ENCODE assay signal across 1 cellular context in the genomic region with DNA sequence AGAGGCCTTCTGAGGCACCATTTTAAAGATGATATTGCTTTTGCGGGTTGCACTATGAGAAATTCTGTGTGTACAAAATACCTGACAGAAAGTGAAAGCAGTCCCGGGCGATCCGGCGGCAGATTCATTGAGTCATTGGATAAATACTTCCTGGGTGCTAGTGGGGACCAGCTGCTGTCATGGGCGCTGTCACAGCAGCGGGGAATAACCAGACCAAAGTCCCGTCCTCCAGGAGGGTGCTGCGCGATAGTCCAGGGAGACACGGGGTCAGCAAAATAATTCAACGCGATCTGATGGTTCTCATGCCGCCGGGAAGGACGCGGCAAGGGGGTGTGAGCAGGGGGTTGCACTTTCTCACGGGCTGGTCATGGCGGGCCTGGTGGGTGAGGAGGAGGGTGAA.
TF ChIP-seq lines count a peak whose summit lies in the region.

No MANE protein-coding gene starts in this region.

TF ChIP-seq in HepG2, 621 proteins besides CTCF, POLR2A, EP300 and RAD21 (continued from another document and continues in another):
- no peak for TF ChIP-seq ZNF142 (CRISPR knock-in tag; IDR thresholded peaks at IDR 0.05)
- TF ChIP-seq SMC3 (IDR thresholded peaks at IDR 0.05; ENCODE audit: low read length) = no peak
- no peak for TF ChIP-seq TBX3 (IDR thresholded peaks at IDR 0.05; ENCODE audit: borderline replicate concordance)
- TF ChIP-seq ZNF883 (CRISPR knock-in tag; IDR thresholded peaks at IDR 0.05; ENCODE audit: not compliant biosample characterization) = peak; percentile 22
- no peak for TF ChIP-seq JUNB (CRISPR knock-in tag; IDR thresholded peaks at IDR 0.05; ENCODE audit: borderline replicate concordance)
- no peak for TF ChIP-seq ZNF572 (CRISPR knock-in tag; IDR thresholded peaks at IDR 0.05)
- no peak for TF ChIP-seq ZSCAN31 (CRISPR knock-in tag; IDR thresholded peaks at IDR 0.05; ENCODE audit: low read depth)
- 0 out of 2 replicates have a peak, but pooled peaks have one; percentile 35 for TF ChIP-seq ZNF414 (CRISPR knock-in tag; IDR thresholded peaks at IDR 0.05)
- no peak for TF ChIP-seq TEAD2 (CRISPR knock-in tag; IDR thresholded peaks at IDR 0.05)
- no peak; the same call in 1 of the 2 replicates for TF ChIP-seq NCOR1 (IDR thresholded peaks at IDR 0.05; ENCODE audit: borderline replicate concordance, low read length)
- TF ChIP-seq, protein P1, sequence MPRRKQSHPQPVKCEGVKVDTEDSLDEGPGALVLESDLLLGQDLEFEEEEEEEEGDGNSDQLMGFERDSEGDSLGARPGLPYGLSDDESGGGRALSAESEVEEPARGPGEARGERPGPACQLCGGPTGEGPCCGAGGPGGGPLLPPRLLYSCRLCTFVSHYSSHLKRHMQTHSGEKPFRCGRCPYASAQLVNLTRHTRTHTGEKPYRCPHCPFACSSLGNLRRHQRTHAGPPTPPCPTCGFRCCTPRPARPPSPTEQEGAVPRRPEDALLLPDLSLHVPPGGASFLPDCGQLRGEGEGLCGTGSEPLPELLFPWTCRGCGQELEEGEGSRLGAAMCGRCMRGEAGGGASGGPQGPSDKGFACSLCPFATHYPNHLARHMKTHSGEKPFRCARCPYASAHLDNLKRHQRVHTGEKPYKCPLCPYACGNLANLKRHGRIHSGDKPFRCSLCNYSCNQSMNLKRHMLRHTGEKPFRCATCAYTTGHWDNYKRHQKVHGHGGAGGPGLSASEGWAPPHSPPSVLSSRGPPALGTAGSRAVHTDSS (CRISPR knock-in tag; conservative IDR thresholded peaks at IDR 0.05) = no peak
- no peak for TF ChIP-seq ZNF644 (CRISPR knock-in tag; IDR thresholded peaks at IDR 0.05; ENCODE audit: low read depth)
- TF ChIP-seq SIN3B (IDR thresholded peaks at IDR 0.05; ENCODE audit: low read length) = no peak
- no peak for TF ChIP-seq MBD4 (IDR thresholded peaks at IDR 0.05; ENCODE audit: borderline replicate concordance, low read length)
- TF ChIP-seq, protein P2, sequence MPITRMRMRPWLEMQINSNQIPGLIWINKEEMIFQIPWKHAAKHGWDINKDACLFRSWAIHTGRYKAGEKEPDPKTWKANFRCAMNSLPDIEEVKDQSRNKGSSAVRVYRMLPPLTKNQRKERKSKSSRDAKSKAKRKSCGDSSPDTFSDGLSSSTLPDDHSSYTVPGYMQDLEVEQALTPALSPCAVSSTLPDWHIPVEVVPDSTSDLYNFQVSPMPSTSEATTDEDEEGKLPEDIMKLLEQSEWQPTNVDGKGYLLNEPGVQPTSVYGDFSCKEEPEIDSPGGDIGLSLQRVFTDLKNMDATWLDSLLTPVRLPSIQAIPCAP (CRISPR knock-in tag; IDR thresholded peaks at IDR 0.05; ENCODE audit: low read depth) = peak; percentile 95; the same call in 1 of the 2 replicates
- no peak for TF ChIP-seq CC2D1A (CRISPR knock-in tag; IDR thresholded peaks at IDR 0.05)
- TF ChIP-seq GATAD2A (CRISPR knock-in tag; IDR thresholded peaks at IDR 0.05) = 0 out of 2 replicates have a peak, but pooled peaks have one; percentile 14
- TF ChIP-seq EED (CRISPR knock-in tag; IDR thresholded peaks at IDR 0.05) = no peak
- TF ChIP-seq KAT2B (IDR thresholded peaks at IDR 0.05; ENCODE audit: borderline replicate concordance, low read depth, low read length) = no peak
- TF ChIP-seq TSC22D2 (CRISPR knock-in tag; IDR thresholded peaks at IDR 0.05; ENCODE audit: borderline replicate concordance) = no peak
- no peak for TF ChIP-seq ERF (CRISPR knock-in tag; IDR thresholded peaks at IDR 0.05)
- TF ChIP-seq AHR (CRISPR knock-in tag; IDR thresholded peaks at IDR 0.05) = 0 out of 2 replicates have a peak, but pooled peaks have one; percentile 47
- no peak for TF ChIP-seq ZNF431 (CRISPR knock-in tag; IDR thresholded peaks at IDR 0.05; ENCODE audit: borderline replicate concordance, low read depth)
- TF ChIP-seq SRF (IDR thresholded peaks at IDR 0.05; ENCODE audit: low read depth, low read length) = no peak
- TF ChIP-seq NFYC (CRISPR knock-in tag; IDR thresholded peaks at IDR 0.05) = no peak
- TF ChIP-seq, protein P3, sequence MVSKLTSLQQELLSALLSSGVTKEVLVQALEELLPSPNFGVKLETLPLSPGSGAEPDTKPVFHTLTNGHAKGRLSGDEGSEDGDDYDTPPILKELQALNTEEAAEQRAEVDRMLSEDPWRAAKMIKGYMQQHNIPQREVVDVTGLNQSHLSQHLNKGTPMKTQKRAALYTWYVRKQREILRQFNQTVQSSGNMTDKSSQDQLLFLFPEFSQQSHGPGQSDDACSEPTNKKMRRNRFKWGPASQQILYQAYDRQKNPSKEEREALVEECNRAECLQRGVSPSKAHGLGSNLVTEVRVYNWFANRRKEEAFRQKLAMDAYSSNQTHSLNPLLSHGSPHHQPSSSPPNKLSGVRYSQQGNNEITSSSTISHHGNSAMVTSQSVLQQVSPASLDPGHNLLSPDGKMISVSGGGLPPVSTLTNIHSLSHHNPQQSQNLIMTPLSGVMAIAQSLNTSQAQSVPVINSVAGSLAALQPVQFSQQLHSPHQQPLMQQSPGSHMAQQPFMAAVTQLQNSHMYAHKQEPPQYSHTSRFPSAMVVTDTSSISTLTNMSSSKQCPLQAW (CRISPR knock-in tag; IDR thresholded peaks at IDR 0.05) = no peak
- TF ChIP-seq, protein P4, sequence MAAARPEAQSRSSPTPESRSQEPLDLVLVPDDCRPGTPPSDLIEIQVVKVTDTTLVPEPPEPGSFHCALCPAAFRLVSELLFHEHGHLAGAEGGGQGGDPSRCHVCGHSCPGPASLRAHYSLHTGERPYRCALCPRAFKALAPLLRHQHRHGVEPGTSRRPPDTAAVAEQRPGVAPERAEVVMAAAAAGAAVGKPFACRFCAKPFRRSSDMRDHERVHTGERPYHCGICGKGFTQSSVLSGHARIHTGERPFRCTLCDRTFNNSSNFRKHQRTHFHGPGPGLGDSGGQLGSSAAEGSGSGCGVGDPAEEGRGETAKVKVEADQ (CRISPR knock-in tag; IDR thresholded peaks at IDR 0.05; ENCODE audit: borderline replicate concordance) = no peak
- TF ChIP-seq CENPT (CRISPR knock-in tag; IDR thresholded peaks at IDR 0.05; ENCODE audit: low read depth) = no peak
- no peak for TF ChIP-seq ZNF691 (CRISPR knock-in tag; IDR thresholded peaks at IDR 0.05; ENCODE audit: borderline replicate concordance, low read depth)
- TF ChIP-seq ZBTB43 (CRISPR knock-in tag; conservative IDR thresholded peaks at IDR 0.05) = no peak
- TF ChIP-seq ZNF20 (CRISPR knock-in tag; IDR thresholded peaks at IDR 0.05) = no peak
- TF ChIP-seq ARID4A (CRISPR knock-in tag; IDR thresholded peaks at IDR 0.05; ENCODE audit: borderline replicate concordance) = peak; percentile 47; the same call in 1 of the 2 replicates
- TF ChIP-seq DPF2 (CRISPR knock-in tag; IDR thresholded peaks at IDR 0.05; ENCODE audit: borderline replicate concordance, low read depth) = no peak
- TF ChIP-seq, protein P5, sequence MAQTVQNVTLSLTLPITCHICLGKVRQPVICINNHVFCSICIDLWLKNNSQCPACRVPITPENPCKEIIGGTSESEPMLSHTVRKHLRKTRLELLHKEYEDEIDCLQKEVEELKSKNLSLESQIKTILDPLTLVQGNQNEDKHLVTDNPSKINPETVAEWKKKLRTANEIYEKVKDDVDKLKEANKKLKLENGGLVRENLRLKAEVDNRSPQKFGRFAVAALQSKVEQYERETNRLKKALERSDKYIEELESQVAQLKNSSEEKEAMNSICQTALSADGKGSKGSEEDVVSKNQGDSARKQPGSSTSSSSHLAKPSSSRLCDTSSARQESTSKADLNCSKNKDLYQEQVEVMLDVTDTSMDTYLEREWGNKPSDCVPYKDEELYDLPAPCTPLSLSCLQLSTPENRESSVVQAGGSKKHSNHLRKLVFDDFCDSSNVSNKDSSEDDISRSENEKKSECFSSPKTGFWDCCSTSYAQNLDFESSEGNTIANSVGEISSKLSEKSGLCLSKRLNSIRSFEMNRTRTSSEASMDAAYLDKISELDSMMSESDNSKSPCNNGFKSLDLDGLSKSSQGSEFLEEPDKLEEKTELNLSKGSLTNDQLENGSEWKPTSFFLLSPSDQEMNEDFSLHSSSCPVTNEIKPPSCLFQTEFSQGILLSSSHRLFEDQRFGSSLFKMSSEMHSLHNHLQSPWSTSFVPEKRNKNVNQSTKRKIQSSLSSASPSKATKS (CRISPR knock-in tag; IDR thresholded peaks at IDR 0.05) = no peak
- no peak for TF ChIP-seq ZIK1 (CRISPR knock-in tag; IDR thresholded peaks at IDR 0.05; ENCODE audit: borderline replicate concordance, low read depth)
- peak; percentile 2 to 20; a peak in 1 of 4 replicates for TF ChIP-seq MAFK (conservative IDR thresholded peaks at IDR 0.05 in 1 of 2, IDR thresholded peaks at IDR 0.05 in 1 of 2; ENCODE audit: low read length in 2 of 2)
- TF ChIP-seq ZNF773 (CRISPR knock-in tag; IDR thresholded peaks at IDR 0.05; ENCODE audit: borderline replicate concordance) = no peak
- no peak for TF ChIP-seq ZNF225 (CRISPR knock-in tag; IDR thresholded peaks at IDR 0.05)
